Comparison of ENCODE assay signal across 10 cellular contexts in the genomic region with DNA sequence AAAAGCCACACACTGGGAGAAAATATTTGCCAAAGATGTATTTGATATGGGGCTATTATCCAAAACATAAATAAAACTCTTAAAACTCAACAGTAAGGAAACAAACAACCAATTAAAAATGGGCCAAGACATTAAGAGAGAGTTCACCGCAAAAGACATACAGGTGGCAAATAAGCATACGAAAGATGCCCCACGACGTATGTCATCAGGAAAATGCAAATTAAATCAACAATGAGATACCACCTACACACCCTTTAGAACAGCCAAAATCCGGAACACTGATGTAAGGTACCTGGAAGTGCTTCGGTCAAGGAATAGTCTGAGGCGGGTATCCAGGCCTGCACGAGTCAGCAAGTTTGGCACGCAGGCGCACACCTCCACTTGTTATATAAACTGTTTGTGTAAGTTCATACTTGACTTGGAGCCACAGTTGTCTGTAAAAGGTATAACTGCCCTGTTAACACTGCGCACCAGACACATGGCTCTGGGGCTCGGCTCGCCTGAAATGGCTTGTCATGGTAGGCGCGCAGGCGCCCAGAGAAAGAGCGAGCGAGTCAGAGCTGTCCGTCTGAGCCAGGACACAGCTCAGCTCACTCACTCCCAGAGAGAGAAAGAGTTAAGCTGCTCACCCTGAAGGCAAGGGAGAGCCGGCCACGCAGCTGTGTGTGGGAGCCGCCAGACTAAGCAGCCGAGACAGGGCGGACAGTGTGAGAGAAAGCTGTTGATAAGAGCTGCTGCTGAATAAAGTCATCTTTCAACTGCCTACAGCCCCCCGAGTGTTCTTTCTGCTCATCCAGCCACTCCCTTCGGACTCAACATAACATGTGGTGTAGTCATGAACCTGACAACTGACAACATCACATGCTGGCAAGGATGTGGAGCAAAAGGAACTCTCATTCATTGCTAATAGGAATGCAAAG.
A peak's percentile ranks its signal among the peaks of the same experiment; 100 is the strongest.
DNase-seq lines count a peak whose midpoint lies in the region; ATAC-seq, FAIRE-seq and TF ChIP-seq lines count a peak whose summit lies in the region.
"Had no signal": no experiment of that assay in that cellular context is flagged by ENCODE, and none has a peak within 500 bp of the region (broad histone marks: within the 10 kb centered on the region; RNA-seq: fewer than 3 reads in every experiment).

No MANE protein-coding gene starts in this region.

- H3K36me3 ChIP-seq in right atrium auricular region, result no peaks in the 10 kb centered on the region
- H3K36me3 ChIP-seq in endodermal cell (ENCODE audit: control insufficient read depth, insufficient read depth, low read length), result no peaks in the 10 kb centered on the region

- H3K4me1 ChIP-seq in right atrium auricular region (no peaks in the 10 kb centered on the region), endodermal cell (ENCODE audit: control insufficient read depth, insufficient read depth, low read length) (no peaks in the 10 kb centered on the region)

- peak; percentile 88 for ATAC-seq in sciatic nerve
- ATAC-seq in HG02642 (IDR thresholded peaks at IDR 0.05; ENCODE audit: poor library complexity, unreplicated experiment), result no peak
- no peak for ATAC-seq in GM21447 (IDR thresholded peaks at IDR 0.05; ENCODE audit: unreplicated experiment)
- ATAC-seq: SK-N-SH treated with all-trans-retinoic acid at 6 μM for 48 hours had no signal

- H3K9ac ChIP-seq in endodermal cell (ENCODE audit: extremely low read depth, low read length, poor library complexity, severe bottlenecking), result no peak overlapping the region

- H3K36me3 Mint-ChIP-seq in endodermal cell (ENCODE audit: low read depth), result no peaks in the 10 kb centered on the region

- H3K4me1 Mint-ChIP-seq in endodermal cell, result no peaks in the 10 kb centered on the region

- H3K27me3 ChIP-seq in right atrium auricular region, result no peaks in the 10 kb centered on the region
- H3K27me3 ChIP-seq in endodermal cell (ENCODE audit: control insufficient read depth, insufficient read depth, low read length, poor library complexity, severe bottlenecking), result no peaks in the 10 kb centered on the region

- no peaks in the 10 kb centered on the region for H3K27me3 Mint-ChIP-seq in endodermal cell (ENCODE audit: insufficient read depth)

- 87 to 89% methylated on average over 20 to 26 of the region's 26 CpGs for WGBS in endodermal cell (ENCODE audit: insufficient coverage in 1 of 2, insufficient read length in 1 of 2), 2 experiments

- H3K4me3 Mint-ChIP-seq in endodermal cell, result no peak overlapping the region

- peak overlapping the region; percentile 58 to 59 for H3K27ac ChIP-seq in right atrium auricular region
- H3K27ac ChIP-seq in endodermal cell (ENCODE audit: low read depth, low read length), result no peak overlapping the region

- no peaks in the 10 kb centered on the region for H3K9me3 ChIP-seq in right atrium auricular region
- no peaks in the 10 kb centered on the region for H3K9me3 ChIP-seq in endodermal cell (ENCODE audit: control insufficient read depth, low read length)

- no peaks in the 10 kb centered on the region for H3K9me3 Mint-ChIP-seq in endodermal cell

- FAIRE-seq in HTR-8/SVneo (lab: Jason Lieb, UNC), result no peak

- no peak overlapping the region for H3K27ac Mint-ChIP-seq in endodermal cell

- intact Hi-C loops in sciatic nerve (cut with DNase I), result no loop called here

- peak overlapping the region in 1 of 2 donors; percentile 22 for H3K4me3 ChIP-seq in right atrium auricular region
- H3K4me3 ChIP-seq in endodermal cell (ENCODE audit: low read length), result no peak overlapping the region

- DNase-seq in ELR (ENCODE audit: low read depth) (peak; percentile 21), amniotic epithelial cell (ENCODE audit: low read depth) (peak; percentile 99), right atrium auricular region (ENCODE audit: low spot score) (peak; percentile 66), sciatic nerve (ENCODE audit: low spot score) (peak; percentile 75), HTR-8/SVneo (ENCODE audit: insufficient read length, low spot score) (no peak), endodermal cell (no peak)
- DNase-seq: activated gamma-delta T cell treated with Interleukin-2 at 50 U/mL for 16 hours had no signal

- TF ChIP-seq CTCF in right atrium auricular region (IDR thresholded peaks at IDR 0.05) (no peak), endodermal cell (conservative IDR thresholded peaks at IDR 0.05) (no peak)

Comparison
In these comparisons a context has a peak if more than half of its experiments do, and no peak if none do; other contexts are left out.
1. DNase-seq: peak in ELR (single experiment), amniotic epithelial cell (single experiment), right atrium auricular region (single experiment) and sciatic nerve (single experiment); none in HTR-8/SVneo (single experiment) and endodermal cell (single experiment).